Comparison of ENCODE assay signal across 21 cellular contexts in genomic region chr12:89247962-89248361, GRCh38.
DNase-seq lines count a peak whose midpoint lies in the region; ATAC-seq and TF ChIP-seq lines count a peak whose summit lies in the region.
"Had no signal": no experiment of that assay in that cellular context is flagged by ENCODE, and none has a peak within 500 bp of the region (broad histone marks: within the 10 kb centered on the region; RNA-seq: fewer than 3 reads in every experiment).

No MANE protein-coding gene starts in this region.

- POLR2A ChIA-PET in IMR-90 (lab: Charles Lee; ENCODE audit: unreplicated experiment) = interaction anchor here (0.6 kb wide), 1 partner anchor 98 kb away, joined by 5 read pairs; no protein-coding TSS in a partner anchor

- no peak overlapping the region for H2AK5ac ChIP-seq in IMR-90 (ENCODE audit: low read depth, low read length)

- H3K27me3 ChIP-seq in IMR-90 (ENCODE audit: control insufficient read depth, insufficient read depth, low read length) = no peaks in the 10 kb centered on the region
- no peaks in the 10 kb centered on the region for H3K27me3 ChIP-seq in smooth muscle cell (ENCODE audit: low read depth)
- H3K27me3 ChIP-seq in sigmoid colon = no peaks in the 10 kb centered on the region
- H3K27me3 ChIP-seq: BLaER1, MG63, Peyer's patch, SJCRH30, tibial nerve had no signal

- H3K27ac ChIP-seq in IMR-90 (ENCODE audit: insufficient read depth, low read length) = no peak overlapping the region
- H3K27ac ChIP-seq in smooth muscle cell (ENCODE audit: low read depth) = peak overlapping the region; percentile 12
- H3K27ac ChIP-seq in sigmoid colon = no peak overlapping the region
- H3K27ac ChIP-seq: BLaER1, Peyer's patch, psoas muscle, SJCRH30, tibial nerve had no signal

- H2AK9ac ChIP-seq in IMR-90 (replicated peaks; ENCODE audit: low read depth, low read length, poor library complexity) = no peak overlapping the region

- H3K9me3 ChIP-seq in IMR-90 (ENCODE audit: control insufficient read depth, insufficient read depth, low read length) = no peaks in the 10 kb centered on the region
- no peaks in the 10 kb centered on the region for H3K9me3 ChIP-seq in smooth muscle cell (replicated peaks; ENCODE audit: low read depth)
- H3K9me3 ChIP-seq in sigmoid colon = no peaks in the 10 kb centered on the region
- H3K9me3 ChIP-seq: BLaER1, MG63, Peyer's patch, psoas muscle, SJCRH30, tibial nerve had no signal

- H3K14ac ChIP-seq in IMR-90 (replicated peaks; ENCODE audit: low read depth, low read length) = no peak overlapping the region

- in situ Hi-C loops in IMR-90 (cut with MboI; ENCODE audit: low sequenced_read_pairs) = no loop called here

- H3K4me2 ChIP-seq in IMR-90 (ENCODE audit: low read depth, low read length) (no peak overlapping the region), smooth muscle cell (no peak overlapping the region)
- H3K4me2 ChIP-seq: BLaER1 had no signal

- H4K20me1 ChIP-seq in IMR-90 (ENCODE audit: insufficient read depth, low read length) = no peaks in the 10 kb centered on the region
- H4K20me1 ChIP-seq in smooth muscle cell (ENCODE audit: low read depth) = no peaks in the 10 kb centered on the region
- H4K20me1 ChIP-seq: BLaER1 had no signal

- intact Hi-C loops in IMR-90 (cut with micrococcal nuclease) = loop anchor here (10.0 kb wide), 1 partner anchor 207 kb away; no protein-coding TSS in a partner anchor
- intact Hi-C loops in sigmoid colon (cut with DNase I) = no loop called here

- no peaks in the 10 kb centered on the region for H3K79me1 ChIP-seq in IMR-90 (ENCODE audit: low read depth in 1 of 2, low read length in 2 of 2)

- no peak for TF ChIP-seq EP300 in sigmoid colon (IDR thresholded peaks at IDR 0.05)

- TF ChIP-seq CTCF in IMR-90 (conservative IDR thresholded peaks at IDR 0.05; ENCODE audit: low read depth, low read length) (no peak), smooth muscle cell (IDR thresholded peaks at IDR 0.05; ENCODE audit: borderline replicate concordance, insufficient read depth, poor library complexity, severe bottlenecking) (no peak), sigmoid colon (IDR thresholded peaks at IDR 0.05) (no peak)

- H4K91ac ChIP-seq in IMR-90 (ENCODE audit: insufficient read depth, low read depth, low read length) = no peak overlapping the region

- no peak overlapping the region for H3K9ac ChIP-seq in IMR-90 (ENCODE audit: low read depth, low read length)
- H3K9ac ChIP-seq in smooth muscle cell (ENCODE audit: low read depth) = no peak overlapping the region
- H3K9ac ChIP-seq: BLaER1 had no signal

- DNase-seq in NCI-H82 (lab: John Stamatoyannopoulos, UW) (peak; percentile 38), NCI-H82 treated with DMSO at 0.1 percent for 48 hours (lab: John Stamatoyannopoulos, UW; ENCODE audit: unreplicated experiment) (no peak), IMR-90 (peak; percentile 33), fibroblast of gingiva (ENCODE audit: low read depth) (peak; percentile 58), smooth muscle cell (lab: John Stamatoyannopoulos, UW; ENCODE audit: unreplicated experiment) (no peak), HPDE6-E6E7 (ENCODE audit: extremely low spot score) (no peak), sigmoid colon (no peak)
- DNase-seq: activated effector memory CD4-positive, alpha-beta T cell treated with anti-CD3 and anti-CD28 coated beads, Interleukin-2, amount 50 U/mL, for 16 hours; amniotic stem cell; DMS79; head of caudate nucleus; mammary epithelial cell; MG63; NCI-H2171; Peyer's patch; psoas muscle; stimulated activated CD8-positive, alpha-beta memory T cell treated with anti-CD3 and anti-CD28 coated beads, Interleukin-4, amount 100 ng/mL, for 48 hours had no signal

- H3K79me2 ChIP-seq in smooth muscle cell (ENCODE audit: low read depth) = no peaks in the 10 kb centered on the region

- H3K18ac ChIP-seq in IMR-90 (ENCODE audit: low read depth, low read length) = no peak overlapping the region

- dilution Hi-C loops in IMR-90 (cut with HindIII; ENCODE audit: low sequenced_read_pairs, unreplicated experiment) = no loop called here

- H2BK20ac ChIP-seq in IMR-90 (ENCODE audit: low read depth, low read length) = no peak overlapping the region

- no peak for TF ChIP-seq RAD21 in IMR-90 (IDR thresholded peaks at IDR 0.05; ENCODE audit: low read length)

- H2BK120ac ChIP-seq in IMR-90 (ENCODE audit: low read depth, low read length) = no peak overlapping the region

- H3K36me3 ChIP-seq in IMR-90 (ENCODE audit: control insufficient read depth, insufficient read depth, low read length) (no peaks in the 10 kb centered on the region), smooth muscle cell (ENCODE audit: low read depth) (no peaks in the 10 kb centered on the region), sigmoid colon (no peaks in the 10 kb centered on the region)
- H3K36me3 ChIP-seq: BLaER1, MG63, Peyer's patch, SJCRH30, tibial nerve had no signal

- H3F3A ChIP-seq in smooth muscle cell (ENCODE audit: low read depth) = peaks cover 25% of the 10 kb centered on the region

- H2AFZ ChIP-seq in IMR-90 (replicated peaks; ENCODE audit: low read length, poor library complexity) = no peak overlapping the region
- H2AFZ ChIP-seq in smooth muscle cell (ENCODE audit: low read depth) = no peak overlapping the region

- no peak overlapping the region for H4K8ac ChIP-seq in IMR-90 (ENCODE audit: low read depth in 2 of 2, low read length in 2 of 2)

- H3K56ac ChIP-seq in IMR-90 (ENCODE audit: extremely low read depth, insufficient read depth, low read length) = no peak overlapping the region

- ATAC-seq in IMR-90 (ENCODE audit: low read depth) (no peak), HG02973 (IDR thresholded peaks at IDR 0.05; ENCODE audit: unreplicated experiment) (no peak)
- ATAC-seq: psoas muscle had no signal

- no peak overlapping the region for H2BK15ac ChIP-seq in IMR-90 (ENCODE audit: low read depth, low read length)

- H3K9me1 ChIP-seq in IMR-90 (ENCODE audit: insufficient read depth, low read length) = peaks cover 12% of the 10 kb centered on the region

- no peak overlapping the region for H3K23ac ChIP-seq in IMR-90 (ENCODE audit: low read depth, low read length)

- no peak overlapping the region for H2BK5ac ChIP-seq in IMR-90 (ENCODE audit: low read depth, low read length, poor library complexity, severe bottlenecking)

- CTCF ChIA-PET in IMR-90 (lab: Yijun Ruan, JAX) = interaction anchor here (0.8 kb wide), 1 partner anchor 9 kb away, joined by 6 read pairs; no protein-coding TSS in a partner anchor

- WGBS in IMR-90 (ENCODE audit: extremely low coverage in 2 of 2, insufficient read length in 1 of 2), 2 experiments = no CpG with 5 or more reads among the region's 2 CpGs
- 96% methylated on average over 2 of the region's 2 CpGs for WGBS in smooth muscle cell (ENCODE audit: low lambda C conversion rate)
- 89 to 94% methylated on average over 2 of the region's 2 CpGs for WGBS in sigmoid colon, 2 donors

- BruUV-seq in IMR-90 (replicated peaks; lab: Mats Ljungman, UMichigan) = no TSS peak

- TF ChIP-seq POLR2A in IMR-90 (IDR thresholded peaks at IDR 0.05; ENCODE audit: low read depth, low read length) (no peak), sigmoid colon (IDR thresholded peaks at IDR 0.05) (no peak)

- no peak overlapping the region for H3K4ac ChIP-seq in IMR-90 (ENCODE audit: low read depth, low read length)

- H3K4me1 ChIP-seq in IMR-90 (ENCODE audit: control insufficient read depth, insufficient read depth, low read length) (peaks cover 17% of the 10 kb centered on the region), smooth muscle cell (ENCODE audit: low read depth) (peaks cover 22% of the 10 kb centered on the region), sigmoid colon (peaks cover 0 to 23% (median 16%) of the 10 kb centered on the region in 4 donors)

- H3K4me3 ChIP-seq in IMR-90 (ENCODE audit: insufficient read depth, low read depth, low read length) (no peak overlapping the region), smooth muscle cell (no peak overlapping the region), sigmoid colon (no peak overlapping the region)
- H3K4me3 ChIP-seq: BLaER1, MG63, Peyer's patch, psoas muscle, SJCRH30, tibial nerve had no signal

- no peak overlapping the region for H4K5ac ChIP-seq in IMR-90 (ENCODE audit: low read depth, low read length)

TF ChIP-seq in IMR-90, 13 proteins besides CTCF, POLR2A, EP300 and RAD21:
- TF ChIP-seq FOS (IDR thresholded peaks at IDR 0.05; ENCODE audit: low read depth, low read length) (no peak), MXI1 (IDR thresholded peaks at IDR 0.05; ENCODE audit: borderline replicate concordance, low read depth, low read length) (no peak), BHLHE40 (IDR thresholded peaks at IDR 0.05; ENCODE audit: low read depth, low read length) (no peak), USF2 (IDR thresholded peaks at IDR 0.05; ENCODE audit: low read depth, low read length) (no peak), CEBPB (IDR thresholded peaks at IDR 0.05; ENCODE audit: low read depth, low read length) (0 out of 2 replicates have a peak, but pooled peaks have one; percentile 41), MAFK (IDR thresholded peaks at IDR 0.05; ENCODE audit: low read depth, low read length) (no peak)

Comparison
In these comparisons a context has a peak if more than half of its experiments do, and no peak if none do; other contexts are left out.
1. DNase-seq: peak in NCI-H82 (single experiment), IMR-90 (single experiment) and fibroblast of gingiva (single experiment); none in NCI-H82 treated with DMSO at 0.1 percent for 48 hours (single experiment), smooth muscle cell (single experiment), HPDE6-E6E7 (single experiment) and sigmoid colon (single experiment).